8 cellular contexts compared by ENCODE assay signal in the genomic region with DNA sequence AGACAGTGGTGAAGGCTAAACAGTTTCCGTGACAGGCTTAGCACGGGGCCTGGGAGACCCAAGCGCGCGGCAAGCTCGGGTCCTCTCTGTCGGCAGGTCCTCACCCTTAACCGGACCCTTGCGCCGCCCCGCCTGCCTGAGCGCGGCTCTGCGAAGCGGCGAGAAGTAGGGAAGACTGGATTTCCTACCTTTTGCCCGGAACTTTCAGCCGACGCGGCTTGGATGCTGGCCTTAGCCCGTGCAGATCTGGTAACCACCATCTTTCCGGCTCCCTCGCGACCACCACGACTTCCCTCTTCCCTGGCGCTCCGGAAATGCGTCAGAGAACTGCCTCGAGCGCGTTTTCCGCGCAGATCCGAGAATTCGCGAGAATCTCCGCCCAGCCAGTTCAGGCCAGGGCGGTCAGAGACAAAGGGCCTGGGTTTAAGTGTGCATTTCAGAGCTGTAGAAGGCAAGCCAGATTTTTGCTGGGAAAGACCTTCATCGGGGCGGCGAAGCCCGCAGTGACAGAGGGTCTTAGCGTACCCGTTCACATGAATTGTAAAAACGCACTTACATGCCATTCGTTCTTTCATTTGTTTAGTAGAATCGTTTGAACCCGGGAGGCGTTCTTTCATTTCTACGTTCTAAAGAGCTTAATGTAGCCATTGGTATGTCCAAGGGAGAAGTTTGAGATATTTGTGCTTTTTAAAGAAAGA. TPM values are rescaled to one million over a fixed set of nuclear protein-coding genes. Genes with fewer than 3 reads are reported as not detected.
DNase-seq lines count a peak whose midpoint lies in the region; ATAC-seq and TF ChIP-seq lines count a peak whose summit lies in the region.

A gene with protein sequence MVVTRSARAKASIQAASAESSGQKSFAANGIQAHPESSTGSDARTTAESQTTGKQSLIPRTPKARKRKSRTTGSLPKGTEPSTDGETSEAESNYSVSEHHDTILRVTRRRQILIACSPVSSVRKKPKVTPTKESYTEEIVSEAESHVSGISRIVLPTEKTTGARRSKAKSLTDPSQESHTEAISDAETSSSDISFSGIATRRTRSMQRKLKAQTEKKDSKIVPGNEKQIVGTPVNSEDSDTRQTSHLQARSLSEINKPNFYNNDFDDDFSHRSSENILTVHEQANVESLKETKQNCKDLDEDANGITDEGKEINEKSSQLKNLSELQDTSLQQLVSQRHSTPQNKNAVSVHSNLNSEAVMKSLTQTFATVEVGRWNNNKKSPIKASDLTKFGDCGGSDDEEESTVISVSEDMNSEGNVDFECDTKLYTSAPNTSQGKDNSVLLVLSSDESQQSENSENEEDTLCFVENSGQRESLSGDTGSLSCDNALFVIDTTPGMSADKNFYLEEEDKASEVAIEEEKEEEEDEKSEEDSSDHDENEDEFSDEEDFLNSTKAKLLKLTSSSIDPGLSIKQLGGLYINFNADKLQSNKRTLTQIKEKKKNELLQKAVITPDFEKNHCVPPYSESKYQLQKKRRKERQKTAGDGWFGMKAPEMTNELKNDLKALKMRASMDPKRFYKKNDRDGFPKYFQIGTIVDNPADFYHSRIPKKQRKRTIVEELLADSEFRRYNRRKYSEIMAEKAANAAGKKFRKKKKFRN (minus strand): TSS at position 318 of the 698 bp plus-strand sequence. CDS start 58 bp downstream, at position 260.

- H3K27me3 Mint-ChIP-seq in T-helper 1 cell treated with Interleukin-12 subunit alpha and Interleukin-12 subunit beta and Interleukin-4 antibody, amounts not matched to agents 30 μg/mL and 1 μg/mL, for 36 hours (ENCODE audit: low read depth), result no peaks in the 10 kb centered on the region
- H3K27me3 Mint-ChIP-seq in progenitor cell of endocrine pancreas, result no peaks in the 10 kb centered on the region

- H3K4me1 Mint-ChIP-seq in T-helper 1 cell treated with Interleukin-12 subunit alpha and Interleukin-12 subunit beta and Interleukin-4 antibody, amounts not matched to agents 30 μg/mL and 1 μg/mL, for 36 hours (ENCODE audit: low read depth), result peaks cover 36% of the 10 kb centered on the region
- H3K4me1 Mint-ChIP-seq in progenitor cell of endocrine pancreas (ENCODE audit: low read depth), result peaks cover 20% of the 10 kb centered on the region

- ATAC-seq in HG02852 (IDR thresholded peaks at IDR 0.05; ENCODE audit: unreplicated experiment) (peak; percentile 95), left cardiac atrium (peak; percentile 99)

- peak within 1 kb of the TSS; percentile 92 for H3K27ac Mint-ChIP-seq in T-helper 1 cell treated with Interleukin-12 subunit alpha and Interleukin-12 subunit beta and Interleukin-4 antibody, amounts not matched to agents 30 μg/mL and 1 μg/mL, for 36 hours
- H3K27ac Mint-ChIP-seq in progenitor cell of endocrine pancreas, result peak within 1 kb of the TSS; percentile 99

- H3K9me3 Mint-ChIP-seq in T-helper 1 cell treated with Interleukin-12 subunit alpha and Interleukin-12 subunit beta and Interleukin-4 antibody, amounts not matched to agents 30 μg/mL and 1 μg/mL, for 36 hours, result no peaks in the 10 kb centered on the region
- H3K9me3 Mint-ChIP-seq in progenitor cell of endocrine pancreas (ENCODE audit: low read depth), result no peaks in the 10 kb centered on the region

- DNase-seq in GM13976 (ENCODE audit: low spot score), result peak; percentile 93
- peak; percentile 89 for DNase-seq in NCI-H146 (lab: John Stamatoyannopoulos, UW)
- DNase-seq in amniotic stem cell (lab: John Stamatoyannopoulos, UW), result peak; percentile 73
- peak; percentile 94 for DNase-seq in left cardiac atrium
- peak; percentile 73 for DNase-seq in progenitor cell of endocrine pancreas (ENCODE audit: low spot score, unreplicated experiment)
- DNase-seq in ureter (ENCODE audit: low spot score), result peak; percentile 95

- in situ Hi-C loops in GM13976 (cut with MboI; ENCODE audit: low sequenced_read_pairs, unreplicated experiment), result no loop called here

- TF ChIP-seq CTCF in GM13976 (IDR thresholded peaks at IDR 0.05; ENCODE audit: borderline replicate concordance, control extremely low read depth, extremely low read depth, insufficient read depth, missing control alignments) (no peak), progenitor cell of endocrine pancreas (IDR thresholded peaks at IDR 0.05; ENCODE audit: unreplicated experiment) (no peak)

- H3K36me3 Mint-ChIP-seq in T-helper 1 cell treated with Interleukin-12 subunit alpha and Interleukin-12 subunit beta and Interleukin-4 antibody, amounts not matched to agents 30 μg/mL and 1 μg/mL, for 36 hours (ENCODE audit: low read depth), result peaks cover 34% of the 10 kb centered on the region
- H3K36me3 Mint-ChIP-seq in progenitor cell of endocrine pancreas (ENCODE audit: insufficient read depth), result peaks cover 16% of the 10 kb centered on the region

- intact Hi-C loops in left cardiac atrium (cut with DNase I), result no loop called here

- peak within 1 kb of the TSS; percentile 89 for H3K4me3 Mint-ChIP-seq in T-helper 1 cell treated with Interleukin-12 subunit alpha and Interleukin-12 subunit beta and Interleukin-4 antibody, amounts not matched to agents 30 μg/mL and 1 μg/mL, for 36 hours
- peak within 1 kb of the TSS; percentile 91 for H3K4me3 Mint-ChIP-seq in progenitor cell of endocrine pancreas (ENCODE audit: low read depth)

RNA-seq across cellular contexts. Expression of the gene that starts here (rescaled TPM):
- total RNA-seq in left cardiac atrium (10 to 100 TPM; 34.4 to 46.9 TPM), progenitor cell of endocrine pancreas (48.7 and 50.8 TPM in 2 replicates), ureter (60.4 TPM)

Comparison
In these comparisons a context has a peak if more than half of its experiments do, and no peak if none do; other contexts are left out.
1. Peak in every context shown above with its lines: DNase-seq and ATAC-seq.